In genomic region chr6:166382933-166383816, GRCh38 we compare ENCODE assay signal across 8 cellular contexts. TPM values are rescaled to one million over a fixed set of nuclear protein-coding genes. Genes with fewer than 3 reads are reported as not detected.
DNase-seq lines count a peak whose midpoint lies in the region; ATAC-seq, FAIRE-seq and TF ChIP-seq lines count a peak whose summit lies in the region.

Gene MPC1, minus strand, starts transcription at chr6:166382940. Its CDS starts 64 bp downstream, at chr6:166382876.

- DNase-seq in GM18507 (ENCODE audit: extremely low spot score, insufficient read length, low read depth) (peak; percentile 91), NCI-H1930 (lab: John Stamatoyannopoulos, UW) (peak; percentile 80 to 90), anterior cingulate cortex (lab: John Stamatoyannopoulos, UW) (peak; percentile 60 to 98 (median 95)), right atrium auricular region (ENCODE audit: low spot score) (peak; percentile 96), psoas muscle (peak; percentile 98)

- intact Hi-C loops in T-helper 2 cell treated with Interferon-gamma antibody and Interleukin-4, amounts not matched to agents 100 ng/mL and 5 ng/mL, for 36 hours (cut with micrococcal nuclease) = loop anchor here (1.0 to 10.0 kb wide), 9 partner anchors 34 to 972 kb away; partner anchors contain the start of genes CEP43, RNASET2, RPS6KA2 and SFT2D1
- intact Hi-C loops in psoas muscle (cut with DNase I) = loop anchor here (5.0 kb wide), 1 partner anchor 41 kb away; the partner anchor contains the start of gene SFT2D1 (in 2 of the 2)

- 0 to 1% (median 0%) methylated on average over 60 to 96 of the region's 96 CpGs for WGBS in psoas muscle, 3 donors
- under 1% methylated on average over 96 of the region's 96 CpGs for WGBS in urinary bladder

- H3K4me1 ChIP-seq in right atrium auricular region (peaks cover 0 to 23% of the 10 kb centered on the region in 2 donors), psoas muscle (peaks cover 25% of the 10 kb centered on the region), urinary bladder (ENCODE audit: insufficient read depth) (no peaks in the 10 kb centered on the region)

- H3K27ac ChIP-seq in right atrium auricular region = peak within 1 kb of the TSS; percentile 96 to 99
- peak within 1 kb of the TSS; percentile 94 for H3K27ac ChIP-seq in psoas muscle
- H3K27ac ChIP-seq in urinary bladder (ENCODE audit: low read depth) = peak within 1 kb of the TSS; percentile 92

- peak within 1 kb of the TSS; percentile 87 to 98 for H3K4me3 ChIP-seq in right atrium auricular region
- peak within 1 kb of the TSS; percentile 92 for H3K4me3 ChIP-seq in psoas muscle
- peak within 1 kb of the TSS; percentile 95 for H3K4me3 ChIP-seq in urinary bladder (ENCODE audit: low read depth, low read length)

- H3K9me3 ChIP-seq in right atrium auricular region (no peaks in the 10 kb centered on the region), psoas muscle (no peaks in the 10 kb centered on the region)

- H3K36me3 ChIP-seq in right atrium auricular region (no peaks in the 10 kb centered on the region), psoas muscle (ENCODE audit: insufficient read depth in 1 of 2, low read depth in 1 of 2) (no peaks in the 10 kb centered on the region), urinary bladder (ENCODE audit: insufficient read depth) (no peaks in the 10 kb centered on the region)

- H3K27me3 ChIP-seq in right atrium auricular region (no peaks in the 10 kb centered on the region), psoas muscle (ENCODE audit: insufficient read depth in 3 of 3, low read length in 2 of 3) (no peaks in the 10 kb centered on the region)

- TF ChIP-seq CTCF in right atrium auricular region (IDR thresholded peaks at IDR 0.05) = peak in 1 of 2 donors; percentile 10
- TF ChIP-seq CTCF in psoas muscle (IDR thresholded peaks at IDR 0.05) = no peak

- ATAC-seq in HG02973 (IDR thresholded peaks at IDR 0.05; ENCODE audit: unreplicated experiment) = peak; percentile 84
- ATAC-seq in psoas muscle = peak; percentile 96 to 98 (median 96)

- peak; percentile 95 for FAIRE-seq in GM18507 (lab: Jason Lieb, UNC)

RNA-seq across cellular contexts. Expression of gene MPC1, which starts in this region (rescaled TPM):
- total RNA-seq in T-helper 2 cell treated with Interferon-gamma antibody and Interleukin-4, amounts not matched to agents 100 ng/mL and 5 ng/mL, for 36 hours = 30.0 and 32.7 TPM in 2 replicates
- total RNA-seq in right atrium auricular region (100 to 1,000 TPM; 250 to 616 TPM), psoas muscle (100 to 1,000 TPM in 2 of 4 donors, 10 to 100 TPM in 2; 76.2 to 153 (median 108) TPM), urinary bladder (40.9 TPM)
- polyA plus RNA-seq in psoas muscle (100 to 1,000 TPM; 128 to 193 (median 172) TPM), urinary bladder (71.4 TPM)

Comparison
In these comparisons a context has a peak if more than half of its experiments do, and no peak if none do; other contexts are left out.
1. Peak in every context shown above with its lines: DNase-seq, ATAC-seq, H3K4me3 ChIP-seq and H3K27ac ChIP-seq.